23 cellular contexts compared by ENCODE assay signal in the genomic region with DNA sequence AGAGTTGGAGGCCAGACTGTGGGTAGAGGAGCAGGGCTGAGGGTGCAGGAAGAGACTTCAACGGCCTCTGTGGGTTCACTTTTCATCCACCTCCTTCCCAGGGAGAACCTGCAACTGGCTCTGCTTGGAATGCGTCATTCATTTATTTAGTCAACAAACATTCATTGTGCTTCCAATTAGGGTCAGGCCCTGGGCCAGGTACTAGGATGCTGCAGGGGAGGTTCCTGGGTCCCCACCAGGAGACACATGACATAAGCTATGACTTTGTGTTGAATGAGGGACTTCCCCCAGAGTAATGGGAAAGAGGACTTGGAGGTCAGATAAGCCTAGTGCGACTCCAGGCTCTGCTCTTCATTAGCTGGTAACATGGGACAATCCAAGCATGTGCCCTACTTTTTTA.
"Had no signal": no experiment of that assay in that cellular context is flagged by ENCODE, and none has a peak within 500 bp of the region (broad histone marks: within the 10 kb centered on the region; RNA-seq: fewer than 3 reads in every experiment).

No MANE protein-coding gene starts in this region.

- H3K9me3 ChIP-seq: ascending aorta, body of pancreas, MG63, Peyer's patch, SK-N-SH had no signal

- H3K27me3 Mint-ChIP-seq: activated CD8-positive, alpha-beta T cell treated with anti-CD3 and anti-CD28 coated beads for 36 hours; activated naive CD4-positive, alpha-beta T cell treated with anti-CD3 and anti-CD28 coated beads, Interleukin-2, amount 50 U/mL, for 24 hours had no signal

- H3K27ac Mint-ChIP-seq: activated CD8-positive, alpha-beta T cell treated with anti-CD3 and anti-CD28 coated beads for 36 hours; activated naive CD4-positive, alpha-beta T cell treated with anti-CD3 and anti-CD28 coated beads, Interleukin-2, amount 50 U/mL, for 24 hours had no signal

- H3K4me1 ChIP-seq: ascending aorta, body of pancreas, Peyer's patch had no signal

- H3K4me3 ChIP-seq: ascending aorta, body of pancreas, MG63, Peyer's patch had no signal

- H3K4me2 ChIP-seq: KMS-11, SK-N-SH had no signal

- DNase-seq: activated CD4-positive, alpha-beta T cell treated with anti-CD3 and anti-CD28 coated beads for 4 hours; activated CD8-positive, alpha-beta memory T cell treated with anti-CD3 and anti-CD28 coated beads, Interleukin-2, amount 50 U/mL, for 48 hours; activated CD8-positive, alpha-beta T cell treated with anti-CD3 and anti-CD28 coated beads for 36 hours; activated naive CD4-positive, alpha-beta T cell; activated T-cell treated with anti-CD3 and anti-CD28 coated beads, Interleukin-2, amount 50 U/mL, for 1 hour; body of pancreas; central memory CD4-positive, alpha-beta T cell; MG63; NCI-H1105; NCI-H1436; NCI-H1694 treated with DMSO at 0.1 percent for 48 hours; NCI-H2081 treated with DMSO at 0.1 percent for 48 hours; NCI-H446; NCI-H524; Peyer's patch; SHP77 treated with DMSO at 0.1 percent for 48 hours; SK-N-SH; T-helper 1 cell had no signal

- H3K4me1 Mint-ChIP-seq: activated naive CD4-positive, alpha-beta T cell treated with anti-CD3 and anti-CD28 coated beads, Interleukin-2, amount 50 U/mL, for 24 hours had no signal

- H3K36me3 Mint-ChIP-seq: activated naive CD4-positive, alpha-beta T cell treated with anti-CD3 and anti-CD28 coated beads, Interleukin-2, amount 50 U/mL, for 24 hours had no signal

- H3K27ac ChIP-seq: ascending aorta, body of pancreas, KMS-11, Peyer's patch, RWPE1 had no signal

- H3K36me3 ChIP-seq: ascending aorta, MG63, Peyer's patch had no signal

- H3K4me3 Mint-ChIP-seq: activated CD8-positive, alpha-beta T cell treated with anti-CD3 and anti-CD28 coated beads for 36 hours; activated naive CD4-positive, alpha-beta T cell treated with anti-CD3 and anti-CD28 coated beads, Interleukin-2, amount 50 U/mL, for 24 hours had no signal

- H3K9me3 Mint-ChIP-seq: activated CD8-positive, alpha-beta T cell treated with anti-CD3 and anti-CD28 coated beads for 36 hours; activated naive CD4-positive, alpha-beta T cell treated with anti-CD3 and anti-CD28 coated beads, Interleukin-2, amount 50 U/mL, for 24 hours had no signal

- H3K9ac ChIP-seq: KMS-11, SK-N-SH had no signal

- H3K27me3 ChIP-seq: ascending aorta, body of pancreas, Peyer's patch had no signal

- ATAC-seq: activated CD4-positive, CD25-positive, alpha-beta regulatory T cell treated with anti-CD3 and anti-CD28 coated beads, Interleukin-2, amount 50 U/mL, for 24 hours; activated CD8-positive, alpha-beta T cell treated with anti-CD3 and anti-CD28 coated beads for 36 hours; body of pancreas had no signal
